1 cellular context compared by ENCODE assay signal in the genomic region with DNA sequence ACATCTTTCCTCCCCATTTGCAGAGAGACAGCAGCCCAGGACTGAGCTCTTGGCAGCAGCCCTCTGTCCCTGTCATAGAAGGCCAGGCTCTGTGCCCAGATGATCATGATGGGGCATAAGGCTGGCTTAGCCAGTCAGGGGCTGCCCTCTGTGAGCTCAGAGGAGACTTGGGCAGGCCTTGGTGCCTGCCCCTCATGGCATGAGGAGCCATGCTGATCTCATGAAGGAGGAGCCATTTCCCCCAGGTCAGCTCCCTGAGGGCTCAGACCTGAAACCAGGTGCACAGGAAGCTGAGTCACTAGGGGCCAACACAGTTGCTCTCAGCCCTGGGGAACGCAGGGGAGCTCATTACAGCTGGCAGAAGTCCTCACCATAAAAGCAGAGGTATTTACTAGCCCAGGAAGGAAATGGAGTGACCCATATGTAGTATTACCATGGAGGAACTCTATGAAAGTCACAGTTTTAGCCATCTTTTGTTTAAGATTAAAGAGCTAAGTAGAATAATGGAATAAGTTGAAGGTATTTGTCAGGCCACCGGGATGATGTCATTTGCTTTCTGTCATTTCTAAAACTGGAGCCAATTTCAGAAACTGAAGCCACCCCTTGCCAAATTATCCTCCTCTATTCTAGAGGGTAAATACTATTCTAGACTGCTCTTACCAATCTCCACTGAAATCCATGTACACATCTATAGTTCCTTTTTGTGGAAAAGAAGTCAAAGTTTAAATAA.
TF ChIP-seq lines count a peak whose summit lies in the region.

No MANE protein-coding gene starts in this region.

TF ChIP-seq in GM23338, 12 proteins besides CTCF, POLR2A, EP300 and RAD21 (continued from another document):
- TF ChIP-seq NANOG (IDR thresholded peaks at IDR 0.05; ENCODE audit: borderline replicate concordance) (no peak), ZNF331 (CRISPR knock-in tag; IDR thresholded peaks at IDR 0.05; ENCODE audit: low read depth) (no peak), ZNF114 (CRISPR knock-in tag; IDR thresholded peaks at IDR 0.05) (no peak)
